In the genomic region with DNA sequence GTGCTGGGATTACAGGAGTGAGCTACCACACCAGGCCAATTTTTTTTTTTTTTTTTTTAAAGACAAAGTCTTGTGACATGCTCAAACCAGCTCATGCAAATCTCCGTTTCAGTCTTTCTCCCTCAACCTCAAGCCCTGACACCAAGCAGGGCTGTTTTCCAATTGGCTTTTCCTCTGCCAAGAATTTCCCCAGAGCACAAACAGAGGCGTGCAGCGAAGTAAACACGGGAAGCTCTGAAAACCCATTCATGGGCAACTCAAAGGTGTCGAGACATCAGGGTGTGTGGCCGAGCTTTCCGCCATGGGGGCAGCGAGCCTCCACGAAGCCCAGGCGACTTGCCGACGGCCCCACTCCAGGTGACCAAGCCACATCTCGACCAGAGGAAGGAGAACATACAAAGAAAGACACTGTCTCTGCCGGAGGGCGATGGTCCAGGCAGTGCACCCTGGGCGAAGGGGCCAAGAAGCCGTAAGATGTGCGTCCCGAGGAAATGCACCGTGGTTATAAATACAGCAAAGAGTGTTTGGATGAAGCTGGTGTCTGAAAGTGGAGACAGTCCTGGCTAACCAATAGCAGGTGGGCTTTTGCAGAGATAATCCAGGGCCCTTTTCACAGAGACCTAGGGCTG, we compare ENCODE assay signal across 9 cellular contexts.
DNase-seq lines count a peak whose midpoint lies in the region; FAIRE-seq and TF ChIP-seq lines count a peak whose summit lies in the region.
"Had no signal": no experiment of that assay in that cellular context is flagged by ENCODE, and none has a peak within 500 bp of the region (broad histone marks: within the 10 kb centered on the region; RNA-seq: fewer than 3 reads in every experiment).

No MANE protein-coding gene starts in this region.

- H3K27ac Mint-ChIP-seq in nephron (peak overlapping the region in 2 of 3 experiments; percentile 10 to 69), immature natural killer cell (no peak overlapping the region)
- H3K27ac Mint-ChIP-seq: natural killer cell had no signal

- H3K36me3 ChIP-seq in OCI-LY1 (ENCODE audit: insufficient read depth, low read length) (no peaks in the 10 kb centered on the region; the same call in 1 of the 2 replicates), uterus (no peaks in the 10 kb centered on the region), small intestine (ENCODE audit: control insufficient read depth in 2 of 2, insufficient read depth in 2 of 2, low read length in 2 of 2) (no peaks in the 10 kb centered on the region)

- no peak overlapping the region; the same call in 1 of the 2 replicates for H3K9ac ChIP-seq in OCI-LY1 (ENCODE audit: low read length)

- H3K27ac ChIP-seq in OCI-LY1 (ENCODE audit: low read depth, low read length, poor library complexity, severe bottlenecking) (peak overlapping the region; percentile 48), uterus (peak overlapping the region; percentile 65 to 79), small intestine (ENCODE audit: low read depth in 1 of 2, low read length in 1 of 2) (peak overlapping the region in 1 of 2 donors; percentile 48)

- H3K4me2 ChIP-seq in OCI-LY1 (ENCODE audit: low read length): no peak overlapping the region

- no peak overlapping the region for H2AFZ ChIP-seq in OCI-LY1 (ENCODE audit: low read length)

- intact Hi-C loops in uterus (cut with DNase I; ENCODE audit: low total_unique reads): no loop called here

- TF ChIP-seq CTCF in OCI-LY1 (IDR thresholded peaks at IDR 0.05; ENCODE audit: low read length) (no peak), nephron (IDR thresholded peaks at IDR 0.05; ENCODE audit: unreplicated experiment in 3 of 3) (no peak), uterus (IDR thresholded peaks at IDR 0.05) (no peak)

- TF ChIP-seq POLR2A in uterus (IDR thresholded peaks at IDR 0.05): no peak

- no peaks in the 10 kb centered on the region for H3K27me3 Mint-ChIP-seq in nephron (ENCODE audit: low read depth)
- peaks cover 4 to 6% (median 5%) of the 10 kb centered on the region in 3 donors for H3K27me3 Mint-ChIP-seq in immature natural killer cell (ENCODE audit: low read depth in 3 of 3)

- H3K4me3 ChIP-seq in OCI-LY1 (ENCODE audit: low read depth, low read length, poor library complexity, severe bottlenecking) (no peak overlapping the region), uterus (peak overlapping the region in 1 of 2 donors; percentile 30), small intestine (ENCODE audit: low read depth in 1 of 2, low read length in 2 of 2) (no peak overlapping the region)

- peak; percentile 45 for DNase-seq in fibroblast of peridontal ligament (ENCODE audit: extremely low read depth)
- peak; percentile 72 to 73 for DNase-seq in uterus
- no peak for DNase-seq in stimulated activated CD4-positive, alpha-beta T cell treated with anti-CD3 and anti-CD28 coated beads, Interleukin-1b, Interleukin-23, amount 100 ng/mL, for 48 hours
- no peak for DNase-seq in immature natural killer cell
- DNase-seq in small intestine: no peak
- DNase-seq: natural killer cell, NCI-H2081 had no signal

- no peaks in the 10 kb centered on the region for H3K27me3 ChIP-seq in OCI-LY1 (ENCODE audit: insufficient read depth, low read length)
- H3K27me3 ChIP-seq in uterus: no peaks in the 10 kb centered on the region
- no peaks in the 10 kb centered on the region for H3K27me3 ChIP-seq in small intestine (ENCODE audit: control insufficient read depth in 2 of 2, insufficient read depth in 2 of 2, low read length in 2 of 2)

- no peaks in the 10 kb centered on the region for H4K20me1 ChIP-seq in OCI-LY1 (ENCODE audit: insufficient read depth, low read length)

- no peak for FAIRE-seq in small intestine (lab: Jason Lieb, UNC)

- H3K4me3 Mint-ChIP-seq in nephron (peak overlapping the region in 1 of 3 experiments; percentile 15), immature natural killer cell (no peak overlapping the region)
- H3K4me3 Mint-ChIP-seq: natural killer cell had no signal

- 47 to 83% (median 62%) methylated on average over 20 of the region's 20 CpGs for WGBS in small intestine, 3 donors

- H3K9me3 Mint-ChIP-seq in nephron: no peaks in the 10 kb centered on the region
- H3K9me3 Mint-ChIP-seq in immature natural killer cell: no peaks in the 10 kb centered on the region

- no peaks in the 10 kb centered on the region for H3K9me3 ChIP-seq in OCI-LY1 (ENCODE audit: low read length)
- no peaks in the 10 kb centered on the region for H3K9me3 ChIP-seq in uterus
- no peaks in the 10 kb centered on the region for H3K9me3 ChIP-seq in small intestine (ENCODE audit: control insufficient read depth, low read depth)

- no peaks in the 10 kb centered on the region; the same call in 1 of the 2 replicates for H3F3A ChIP-seq in OCI-LY1 (ENCODE audit: insufficient read depth, low read length)

- H3K9me2 ChIP-seq in OCI-LY1 (ENCODE audit: low read depth, low read length): no peaks in the 10 kb centered on the region

- peaks cover 36% of the 10 kb centered on the region for H3K4me1 Mint-ChIP-seq in nephron
- peaks cover 0 to 5% of the 10 kb centered on the region in 2 donors for H3K4me1 Mint-ChIP-seq in immature natural killer cell

- no peaks in the 10 kb centered on the region for H3K79me2 ChIP-seq in OCI-LY1 (ENCODE audit: insufficient read depth, low read length)

- no peaks in the 10 kb centered on the region for H3K36me3 Mint-ChIP-seq in nephron (ENCODE audit: low read depth)
- no peaks in the 10 kb centered on the region for H3K36me3 Mint-ChIP-seq in immature natural killer cell
- H3K36me3 Mint-ChIP-seq: natural killer cell had no signal

- H3K4me1 ChIP-seq in OCI-LY1 (ENCODE audit: insufficient read depth, low read length, severe bottlenecking) (peaks cover 39% of the 10 kb centered on the region), uterus (no peaks in the 10 kb centered on the region), small intestine (ENCODE audit: control insufficient read depth in 2 of 2, insufficient read depth in 1 of 2, low read depth in 1 of 2, low read length in 1 of 2) (peaks cover 0 to 3% of the 10 kb centered on the region in 2 donors)

Comparison
In these comparisons a context has a peak if more than half of its experiments do, and no peak if none do; other contexts are left out.
1. DNase-seq: peak in fibroblast of peridontal ligament (single experiment) and uterus (2 of 2); none in stimulated activated CD4-positive, alpha-beta T cell treated with anti-CD3 and anti-CD28 coated beads, Interleukin-1b, Interleukin-23, amount 100 ng/mL, for 48 hours (single experiment), immature natural killer cell (0 of 3) and small intestine (single experiment).
2. H3K27ac Mint-ChIP-seq: peak in nephron (2 of 3); none in immature natural killer cell (0 of 6).